25 cellular contexts compared by ENCODE assay signal in genomic region chr20:63491635-63492230, GRCh38. TPM values are rescaled to one million over a fixed set of nuclear protein-coding genes. Genes with fewer than 3 reads are reported as not detected.
"Had no signal": no experiment of that assay in that cellular context is flagged by ENCODE, and none has a peak within 500 bp of the region (broad histone marks: within the 10 kb centered on the region; RNA-seq: fewer than 3 reads in every experiment).

No MANE protein-coding gene starts in this region.

- H3K9ac ChIP-seq: KMS-11, SK-N-SH had no signal

- H3K4me2 ChIP-seq: KMS-11, SK-N-SH had no signal

- FAIRE-seq: RCC 7860 had no signal

- H3K9me3 ChIP-seq: SK-N-SH had no signal

- DNase-seq: Kasumi-1, MM.1S, NCI-H1092 treated with DMSO at 0.1 percent for 48 hours, NCI-H1436, NCI-H187, NCI-H2029, NCI-H2081 treated with DMSO at 0.1 percent for 48 hours, NCI-H2171, NCI-H226, NCI-H446, NCI-H510A, NCI-H524 treated with DMSO at 0.1 percent for 48 hours, NCI-H69, NCI-H774, Right ventricle myocardium superior, RPMI8226, SK-N-SH, SW 1271 had no signal

- H3K27ac ChIP-seq: KMS-11 had no signal

- ATAC-seq: K562 had no signal

- H3K4me3 ChIP-seq: K562 had no signal

RNA-seq across cellular contexts. Expression of gene EEF1A2, which starts 7.2 kb away (rescaled TPM):
- polyA plus RNA-seq: IgD-negative memory B cell had no signal

RNA-seq across cellular contexts. Expression of gene KCNQ2, which starts 19.3 kb away (rescaled TPM):
- total RNA-seq: M059J had no signal

RNA-seq across cellular contexts. Expression of gene PTK6, which starts 45.4 kb away (rescaled TPM):
- total RNA-seq: HT1080, K562, M059J, SK-MEL-5 had no signal

RNA-seq across cellular contexts. Expression of gene SRMS, which starts 55.8 kb away (rescaled TPM):
- total RNA-seq: HT1080, K562, M059J, Right ventricle myocardium superior, SK-MEL-5 had no signal
- polyA plus RNA-seq: SK-N-SH had no signal
